ENCODE assay signal across 17 cellular contexts in genomic region chr9:116303270-116303904, GRCh38.
DNase-seq lines count a peak whose midpoint lies in the region; ATAC-seq and TF ChIP-seq lines count a peak whose summit lies in the region.
"Had no signal": no experiment of that assay in that cellular context is flagged by ENCODE, and none has a peak within 500 bp of the region (broad histone marks: within the 10 kb centered on the region; RNA-seq: fewer than 3 reads in every experiment).

No MANE protein-coding gene starts in this region.

- H3K27ac ChIP-seq in IMR-90 (ENCODE audit: insufficient read depth, low read length) = no peak overlapping the region
- peak overlapping the region; percentile 8 for H3K27ac ChIP-seq in mesodermal cell (ENCODE audit: low read depth, low read length, severe bottlenecking)
- H3K27ac ChIP-seq in mammary epithelial cell (ENCODE audit: insufficient read depth, low read depth, low read length) = no peak overlapping the region
- no peak overlapping the region for H3K27ac ChIP-seq in esophagus muscularis mucosa (replicated peaks in 1 of 4)
- no peak overlapping the region for H3K27ac ChIP-seq in adrenal gland
- H3K27ac ChIP-seq: GM23248 had no signal

- H3K9me3 ChIP-seq in IMR-90 (ENCODE audit: control insufficient read depth, insufficient read depth, low read length) (no peaks in the 10 kb centered on the region), mesodermal cell (ENCODE audit: control insufficient read depth, low read length) (no peaks in the 10 kb centered on the region), mammary epithelial cell (replicated peaks; ENCODE audit: insufficient read depth, low read length) (no peaks in the 10 kb centered on the region), esophagus muscularis mucosa (no peaks in the 10 kb centered on the region), adrenal gland (replicated peaks in 1 of 3) (no peaks in the 10 kb centered on the region)
- H3K9me3 ChIP-seq: BE2C had no signal

- TF ChIP-seq RAD21 in IMR-90 (IDR thresholded peaks at IDR 0.05; ENCODE audit: low read length) = no peak

- H3K56ac ChIP-seq in IMR-90 (ENCODE audit: extremely low read depth, insufficient read depth, low read length) = no peak overlapping the region

- TF ChIP-seq EP300 in esophagus muscularis mucosa (IDR thresholded peaks at IDR 0.05) = no peak

- no peak overlapping the region for H4K5ac ChIP-seq in IMR-90 (ENCODE audit: low read depth, low read length)

- no peaks in the 10 kb centered on the region for H3K27me3 ChIP-seq in IMR-90 (ENCODE audit: control insufficient read depth, insufficient read depth, low read length)
- peaks cover under 1% of the 10 kb centered on the region for H3K27me3 ChIP-seq in mammary epithelial cell (ENCODE audit: insufficient read depth, low read length)
- H3K27me3 ChIP-seq in esophagus muscularis mucosa = no peaks in the 10 kb centered on the region
- H3K27me3 ChIP-seq in adrenal gland = no peaks in the 10 kb centered on the region
- H3K27me3 ChIP-seq: BE2C had no signal

- no peaks in the 10 kb centered on the region for H3K79me2 ChIP-seq in mammary epithelial cell (ENCODE audit: insufficient read depth, low read length)

- no peak for DNase-seq in IMR-90
- DNase-seq in fibroblast of mammary gland (ENCODE audit: low read depth) = peak; percentile 29
- DNase-seq in mammary epithelial cell = no peak
- no peak for DNase-seq in NOMO-1 treated with dmso at 0.1 percent for 144 hours (lab: John Stamatoyannopoulos, UW; ENCODE audit: unreplicated experiment)
- DNase-seq in esophagus muscularis mucosa (ENCODE audit: extremely low spot score) = no peak
- DNase-seq in adrenal gland = no peak
- DNase-seq: BE2C; C1 segment of cervical spinal cord; CD4-positive, CD25-positive, alpha-beta regulatory T cell; CD8-positive, alpha-beta memory T cell; COR-L47; DMS 273 treated with DMSO at 0.1 percent for 48 hours; DMS53; DND-41; GM23248; HCEC 1CT had no signal

- H3K9me1 ChIP-seq in IMR-90 (ENCODE audit: insufficient read depth, low read length) = no peaks in the 10 kb centered on the region; the same call in none of the 2 replicates

- no peak overlapping the region for H3K18ac ChIP-seq in IMR-90 (ENCODE audit: low read depth, low read length)

- intact Hi-C loops in IMR-90 (cut with micrococcal nuclease) = no loop called here
- intact Hi-C loops in mammary epithelial cell (cut with micrococcal nuclease) = no loop called here
- intact Hi-C loops in esophagus muscularis mucosa (cut with DNase I) = no loop called here
- intact Hi-C loops in adrenal gland (cut with DNase I) = no loop called here

- H4K8ac ChIP-seq in IMR-90 (ENCODE audit: low read depth in 2 of 2, low read length in 2 of 2) = no peak overlapping the region

- H3K4me3 ChIP-seq in IMR-90 (ENCODE audit: insufficient read depth, low read depth, low read length) (no peak overlapping the region), fibroblast of mammary gland (ENCODE audit: control insufficient read depth, low read depth, low read length) (no peak overlapping the region), mesodermal cell (ENCODE audit: extremely low read depth, insufficient read depth, low read length, poor library complexity, severe bottlenecking) (no peak overlapping the region), mammary epithelial cell (replicated peaks in 1 of 3; ENCODE audit: insufficient read depth in 1 of 3, low read depth in 2 of 3, low read length in 3 of 3) (no peak overlapping the region), esophagus muscularis mucosa (no peak overlapping the region), adrenal gland (no peak overlapping the region)
- H3K4me3 ChIP-seq: GM23248 had no signal

- H2BK20ac ChIP-seq in IMR-90 (ENCODE audit: low read depth, low read length) = no peak overlapping the region

- CTCF ChIA-PET in IMR-90 (lab: Yijun Ruan, JAX) = no interaction called here
- CTCF ChIA-PET in mammary epithelial cell (lab: Charles Lee; ENCODE audit: low non-redundant PET) = no interaction called here

- H3K36me3 ChIP-seq in IMR-90 (ENCODE audit: control insufficient read depth, insufficient read depth, low read length) (peaks cover 42% of the 10 kb centered on the region), mesodermal cell (ENCODE audit: control insufficient read depth, insufficient read depth, low read length) (peaks cover 57% of the 10 kb centered on the region), mammary epithelial cell (ENCODE audit: insufficient read depth, low read length) (no peaks in the 10 kb centered on the region), esophagus muscularis mucosa (no peaks in the 10 kb centered on the region), adrenal gland (replicated peaks in 1 of 2) (no peaks in the 10 kb centered on the region)
- H3K36me3 ChIP-seq: BE2C had no signal

- H3K4me1 ChIP-seq in IMR-90 (ENCODE audit: control insufficient read depth, insufficient read depth, low read length) = no peaks in the 10 kb centered on the region
- no peaks in the 10 kb centered on the region for H3K4me1 ChIP-seq in mesodermal cell (ENCODE audit: control insufficient read depth, insufficient read depth, low read length, poor library complexity, severe bottlenecking)
- H3K4me1 ChIP-seq in mammary epithelial cell (ENCODE audit: insufficient read depth, low read length) = no peaks in the 10 kb centered on the region
- H3K4me1 ChIP-seq in esophagus muscularis mucosa = no peaks in the 10 kb centered on the region
- no peaks in the 10 kb centered on the region for H3K4me1 ChIP-seq in adrenal gland (replicated peaks in 1 of 2)
- H3K4me1 ChIP-seq: BE2C had no signal

- ATAC-seq in IMR-90 (ENCODE audit: low read depth) = peak; percentile 42; the same call in 1 of the 2 replicates

- TF ChIP-seq POLR2A in IMR-90 (IDR thresholded peaks at IDR 0.05; ENCODE audit: low read depth, low read length) (no peak), esophagus muscularis mucosa (IDR thresholded peaks at IDR 0.05; ENCODE audit: low read depth) (no peak), adrenal gland (IDR thresholded peaks at IDR 0.05) (no peak)

- H3K79me1 ChIP-seq in IMR-90 (ENCODE audit: low read depth in 1 of 2, low read length in 2 of 2) = no peaks in the 10 kb centered on the region; a peak in 1 of 4 replicates

- no peak overlapping the region for H4K91ac ChIP-seq in IMR-90 (ENCODE audit: insufficient read depth, low read depth, low read length)

- dilution Hi-C loops in IMR-90 (cut with HindIII; ENCODE audit: low sequenced_read_pairs, unreplicated experiment) = no loop called here
- dilution Hi-C loops in mammary epithelial cell (cut with HindIII; ENCODE audit: low sequenced_read_pairs) = no loop called here

- no peak overlapping the region for H2BK5ac ChIP-seq in IMR-90 (ENCODE audit: low read depth, low read length, poor library complexity, severe bottlenecking)

- H2BK15ac ChIP-seq in IMR-90 (ENCODE audit: low read depth, low read length) = no peak overlapping the region

- H4K20me1 ChIP-seq in IMR-90 (ENCODE audit: insufficient read depth, low read length) (peaks cover 6% of the 10 kb centered on the region; the same call in 1 of the 2 replicates), mammary epithelial cell (ENCODE audit: insufficient read depth, low read length) (no peaks in the 10 kb centered on the region)

- H2AK9ac ChIP-seq in IMR-90 (replicated peaks; ENCODE audit: low read depth, low read length, poor library complexity) = no peak overlapping the region

- no TSS peak for BruUV-seq in IMR-90 (replicated peaks; lab: Mats Ljungman, UMichigan)
- no TSS peak for BruUV-seq in mammary epithelial cell (replicated peaks; lab: Mats Ljungman, UMichigan)

- no peak overlapping the region for H3K23ac ChIP-seq in IMR-90 (ENCODE audit: low read depth, low read length)

- H3K14ac ChIP-seq in IMR-90 (replicated peaks; ENCODE audit: low read depth, low read length) = no peak overlapping the region

- TF ChIP-seq CTCF in IMR-90 (conservative IDR thresholded peaks at IDR 0.05; ENCODE audit: low read depth, low read length) (no peak), fibroblast of mammary gland (conservative IDR thresholded peaks at IDR 0.05; ENCODE audit: control insufficient read depth, insufficient read depth, low read depth, low read length) (no peak), mammary epithelial cell (conservative IDR thresholded peaks at IDR 0.05 in 1 of 2, IDR thresholded peaks at IDR 0.05 in 1 of 2; ENCODE audit: extremely low read depth in 1 of 2, insufficient read depth in 1 of 2, low read depth in 1 of 2, low read length in 2 of 2) (no peak), esophagus muscularis mucosa (IDR thresholded peaks at IDR 0.05) (no peak), adrenal gland (IDR thresholded peaks at IDR 0.05) (no peak)

- in situ Hi-C loops in IMR-90 (cut with MboI; ENCODE audit: low sequenced_read_pairs) = no loop called here
- in situ Hi-C loops in mammary epithelial cell (cut with MboI; ENCODE audit: low sequenced_read_pairs in 2 of 2) = no loop called here

- POLR2A ChIA-PET in IMR-90 (lab: Charles Lee; ENCODE audit: unreplicated experiment) = no interaction called here

- H3K4ac ChIP-seq in IMR-90 (ENCODE audit: low read depth, low read length) = no peak overlapping the region

- H3K9ac ChIP-seq in IMR-90 (ENCODE audit: low read depth, low read length) = no peak overlapping the region
- no peak overlapping the region for H3K9ac ChIP-seq in mammary epithelial cell (ENCODE audit: insufficient read depth, low read length)
- H3K9ac ChIP-seq: GM23248 had no signal

- H2AFZ ChIP-seq in IMR-90 (replicated peaks; ENCODE audit: low read length, poor library complexity) (no peak overlapping the region), mammary epithelial cell (ENCODE audit: low read depth, low read length) (no peak overlapping the region)
- H2AFZ ChIP-seq: GM23248 had no signal

- H2BK120ac ChIP-seq in IMR-90 (ENCODE audit: low read depth, low read length) = no peak overlapping the region

- H2AK5ac ChIP-seq in IMR-90 (ENCODE audit: low read depth, low read length) = no peak overlapping the region

- H3K4me2 ChIP-seq in IMR-90 (ENCODE audit: low read depth, low read length) (no peak overlapping the region), mammary epithelial cell (ENCODE audit: insufficient read depth, low read depth, low read length) (no peak overlapping the region)

- WGBS in IMR-90 (ENCODE audit: extremely low coverage in 2 of 2, insufficient read length in 1 of 2), 2 experiments = 100% methylated on average over 2 of the region's 6 CpGs; no CpG with 5 or more reads in 1 of the 2 experiments
- 89 to 92% methylated on average over 3 of the region's 6 CpGs for WGBS in mesodermal cell (ENCODE audit: insufficient coverage in 2 of 2), 2 experiments
- 73% methylated on average over 5 of the region's 6 CpGs for WGBS in mammary epithelial cell (ENCODE audit: low coverage, missing lambda C conversion rate)
- WGBS in esophagus muscularis mucosa = 80% methylated on average over 6 of the region's 6 CpGs
- 71 to 85% (median 82%) methylated on average over 6 of the region's 6 CpGs for WGBS in adrenal gland, 4 donors

TF ChIP-seq in IMR-90, 13 proteins besides CTCF, POLR2A, EP300 and RAD21 (continues in another document):
- TF ChIP-seq CEBPB (IDR thresholded peaks at IDR 0.05; ENCODE audit: low read depth, low read length) (no peak), SMC3 (IDR thresholded peaks at IDR 0.05; ENCODE audit: low read depth, low read length) (no peak), MAZ (IDR thresholded peaks at IDR 0.05; ENCODE audit: borderline replicate concordance, low read depth, low read length) (no peak), RCOR1 (IDR thresholded peaks at IDR 0.05; ENCODE audit: insufficient replicate concordance, low read length) (no peak)
